12 cellular contexts compared by ENCODE assay signal in the genomic region with DNA sequence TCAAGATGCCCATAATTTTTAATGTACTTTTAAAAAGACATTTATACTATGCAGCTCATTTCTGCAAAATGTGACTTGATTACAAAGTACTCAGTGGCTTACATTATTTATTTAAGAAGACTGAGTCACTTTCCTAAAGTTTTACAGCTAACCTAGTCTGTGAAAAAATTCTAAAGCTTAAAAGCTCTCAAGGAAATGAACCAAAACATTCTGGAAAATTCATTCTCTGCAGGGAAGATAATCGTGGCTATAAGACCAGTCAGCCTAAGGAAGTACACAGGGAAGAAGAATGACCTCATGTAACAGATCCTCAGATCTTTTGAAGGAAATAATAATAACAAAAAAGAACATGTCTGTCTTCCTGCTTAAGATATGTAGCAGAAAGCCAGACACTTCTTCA.
DNase-seq lines count a peak whose midpoint lies in the region; ATAC-seq, FAIRE-seq and TF ChIP-seq lines count a peak whose summit lies in the region.
"Had no signal": no experiment of that assay in that cellular context is flagged by ENCODE, and none has a peak within 500 bp of the region (broad histone marks: within the 10 kb centered on the region; RNA-seq: fewer than 3 reads in every experiment).

No MANE protein-coding gene starts in this region.

- ATAC-seq in K562, result no peak
- no peak for ATAC-seq in GM21529 (IDR thresholded peaks at IDR 0.05; ENCODE audit: unreplicated experiment)
- ATAC-seq: esophagus mucosa; stimulated activated naive CD8-positive, alpha-beta T cell treated with anti-CD3 and anti-CD28 coated beads, Interleukin-15, Interleukin-2, amounts not matched to agents 100 U/mL and 50 U/mL, for 24 hours had no signal

- H2AFZ ChIP-seq in K562 (ENCODE audit: low read depth, low read length), result 0 out of 2 replicates have a peak overlapping the region, but pooled peaks have one; percentile 8

- no peak for FAIRE-seq in K562 (lab: Jason Lieb, UNC)

- in situ Hi-C loops in K562 (cut with MboI) (no loop called here), transverse colon (cut with MboI; ENCODE audit: low pct_ligation_motif_present in 1 of 4, low pct_unique_long_range_greater_than_20kb in 1 of 4, low sequenced_read_pairs in 3 of 4) (no loop called here)

- CTCF ChIA-PET in AG04449 (lab: Yijun Ruan, JAX), result interaction anchor here (0.8 to 1.3 kb wide), 3 partner anchors 50 to 108 kb away, joined by 3 to 6 read pairs (median 4); no protein-coding TSS in a partner anchor
- CTCF ChIA-PET in HEK293 (lab: Yijun Ruan, JAX), result no interaction called here
- CTCF ChIA-PET in K562 (lab: Yijun Ruan, JAX; ENCODE audit: low intra/inter-chr PET ratio), result no interaction called here

- H3K27me3 ChIP-seq in K562 (ENCODE audit: control insufficient read depth in 2 of 2, insufficient read depth in 2 of 2, low read length in 2 of 2) (no peaks in the 10 kb centered on the region), transverse colon (no peaks in the 10 kb centered on the region)
- H3K27me3 ChIP-seq: BLaER1 treated with 17β-estradiol and CSF1 and Interleukin-3, amounts not matched to agents 10 nM and 100 nM had no signal

- no peak overlapping the region for H3K4me3 ChIP-seq in AG04449 (ENCODE audit: low read depth, low read length)
- no peak overlapping the region for H3K4me3 ChIP-seq in HEK293 (ENCODE audit: low read depth, low read length)
- no peak overlapping the region for H3K4me3 ChIP-seq in K562
- no peak overlapping the region for H3K4me3 ChIP-seq in transverse colon
- H3K4me3 ChIP-seq: BLaER1 treated with 17β-estradiol and CSF1 and Interleukin-3, amounts not matched to agents 10 nM and 100 nM had no signal

- H3K4me1 ChIP-seq in HEK293 (ENCODE audit: control insufficient read depth, insufficient read depth, low read length) (no peaks in the 10 kb centered on the region; the same call in 1 of the 2 replicates), K562 (replicated peaks in 1 of 2; ENCODE audit: control insufficient read depth in 2 of 2, insufficient read depth in 2 of 2, low read length in 2 of 2) (peaks cover 0 to 13% of the 10 kb centered on the region in 2 experiments; a peak in 3 of 5 replicates), transverse colon (peaks cover 0 to 2% (median 0%) of the 10 kb centered on the region in 4 donors)

- H3K9me3 ChIP-seq in HEK293 (ENCODE audit: control insufficient read depth, insufficient read depth, low read depth, low read length), result no peaks in the 10 kb centered on the region
- H3K9me3 ChIP-seq in K562 (replicated peaks; ENCODE audit: control insufficient read depth, insufficient read depth, low read depth, low read length), result no peaks in the 10 kb centered on the region
- H3K9me3 ChIP-seq in transverse colon, result no peaks in the 10 kb centered on the region
- H3K9me3 ChIP-seq: BLaER1 treated with 17β-estradiol and CSF1 and Interleukin-3, amounts not matched to agents 10 nM and 100 nM had no signal

- H3K9ac ChIP-seq in K562 (ENCODE audit: insufficient read depth in 1 of 2, low read depth in 2 of 2, low read length in 2 of 2), result no peak overlapping the region
- H3K9ac ChIP-seq: BLaER1 treated with 17β-estradiol and CSF1 and Interleukin-3, amounts not matched to agents 10 nM and 100 nM had no signal

- no peaks in the 10 kb centered on the region for H3K79me2 ChIP-seq in K562 (ENCODE audit: control insufficient read depth, insufficient read depth, low read length)

- no peaks in the 10 kb centered on the region for H3K9me1 ChIP-seq in K562 (ENCODE audit: control insufficient read depth, insufficient read depth, low read length)

- H4K20me1 ChIP-seq in K562 (replicated peaks; ENCODE audit: control insufficient read depth, insufficient read depth, low read length), result no peaks in the 10 kb centered on the region
- H4K20me1 ChIP-seq: BLaER1 treated with 17β-estradiol and CSF1 and Interleukin-3, amounts not matched to agents 10 nM and 100 nM had no signal

- TF ChIP-seq RAD21 in K562 (CRISPR knock-in tag; conservative IDR thresholded peaks at IDR 0.05 in 1 of 2, IDR thresholded peaks at IDR 0.05 in 1 of 2), result no peak

- POLR2A ChIA-PET in AG04449 (lab: Yijun Ruan, JAX) (no interaction called here), HEK293 (lab: Yijun Ruan, JAX) (no interaction called here), K562 (lab: Yijun Ruan, JAX) (no interaction called here)

- TF ChIP-seq EP300 in K562 (IDR thresholded peaks at IDR 0.05; ENCODE audit: low read length) (no peak), transverse colon (IDR thresholded peaks at IDR 0.05; ENCODE audit: low read depth) (no peak)

- WGBS in K562 (ENCODE audit: insufficient coverage, low coverage, missing lambda C conversion rate), result 17% methylated on average over 1 of the region's 1 CpG
- 13 to 20% methylated on average over 1 of the region's 1 CpG for WGBS in transverse colon (ENCODE audit: low coverage in 1 of 2), 2 donors

- BruUV-seq in K562 (replicated peaks; lab: Mats Ljungman, UMichigan), result no TSS peak

- TF ChIP-seq POLR2A in K562 (conservative IDR thresholded peaks at IDR 0.05) (no peak), transverse colon (IDR thresholded peaks at IDR 0.05) (no peak)

- H3K27ac ChIP-seq in HEK293 (ENCODE audit: extremely low read depth, low read depth, low read length) (no peak overlapping the region), K562 (ENCODE audit: extremely low read depth, low read depth, low read length) (no peak overlapping the region), transverse colon (no peak overlapping the region)
- H3K27ac ChIP-seq: BLaER1 treated with 17β-estradiol and CSF1 and Interleukin-3, amounts not matched to agents 10 nM and 100 nM had no signal

- H3K36me3 ChIP-seq in HEK293 (ENCODE audit: control insufficient read depth in 2 of 2, insufficient read depth in 1 of 2, low read length in 2 of 2) (no peaks in the 10 kb centered on the region), K562 (ENCODE audit: control insufficient read depth, insufficient read depth, low read length) (no peaks in the 10 kb centered on the region), transverse colon (no peaks in the 10 kb centered on the region)
- H3K36me3 ChIP-seq: BLaER1 treated with 17β-estradiol and CSF1 and Interleukin-3, amounts not matched to agents 10 nM and 100 nM had no signal

- DNase-seq in AG04449 (ENCODE audit: low read depth, low spot score) (peak; percentile 52), K562 (ENCODE audit: extremely low read depth in 1 of 4, low spot score in 3 of 4) (no peak), iris pigment epithelial cell (ENCODE audit: low read depth) (peak; percentile 60), RKO (ENCODE audit: low spot score) (no peak), transverse colon (no peak), NCI-H526 (lab: John Stamatoyannopoulos, UW) (no peak)
- DNase-seq: activated CD4-positive, alpha-beta T cell treated with anti-CD3 and anti-CD28 coated beads for 48 hours; stimulated activated naive CD8-positive, alpha-beta T cell treated with anti-CD3 and anti-CD28 coated beads, Interleukin-15, Interleukin-2, amounts not matched to agents 100 U/mL and 50 U/mL, for 24 hours had no signal

- no peak for TF ChIP-seq CTCF in AG04449 (IDR thresholded peaks at IDR 0.05; ENCODE audit: insufficient read depth, low read length, missing control alignments)
- TF ChIP-seq CTCF in HEK293 (tag by site-specific recombination; IDR thresholded peaks at IDR 0.05), result no peak
- TF ChIP-seq CTCF in K562 (IDR thresholded peaks at IDR 0.05 in 2 of 3, conservative IDR thresholded peaks at IDR 0.05 in 1 of 3; ENCODE audit: insufficient read depth in 2 of 3, low read depth in 1 of 3, low read length in 3 of 3), result no peak
- no peak for TF ChIP-seq CTCF in transverse colon (IDR thresholded peaks at IDR 0.05)

- no peak overlapping the region for H3K4me2 ChIP-seq in K562 (ENCODE audit: insufficient read depth, low read length)
- H3K4me2 ChIP-seq: BLaER1 treated with 17β-estradiol and CSF1 and Interleukin-3, amounts not matched to agents 10 nM and 100 nM had no signal

- intact Hi-C loops in K562 (cut with micrococcal nuclease) (loop anchor here (5.0 kb wide), 3 partner anchors 36 to 271 kb away; no protein-coding TSS in a partner anchor), transverse colon (cut with DNase I; ENCODE audit: low total_unique reads) (no loop called here)

TF ChIP-seq in HEK293, 187 proteins besides CTCF, POLR2A, EP300 and RAD21:
- TF ChIP-seq ZNF394 (tag by site-specific recombination; IDR thresholded peaks at IDR 0.05; ENCODE audit: borderline replicate concordance) (no peak), YY1 (tag by site-specific recombination; IDR thresholded peaks at IDR 0.05) (no peak), ZNF157 (tag by site-specific recombination; IDR thresholded peaks at IDR 0.05) (no peak)
- TF ChIP-seq, protein P1, sequence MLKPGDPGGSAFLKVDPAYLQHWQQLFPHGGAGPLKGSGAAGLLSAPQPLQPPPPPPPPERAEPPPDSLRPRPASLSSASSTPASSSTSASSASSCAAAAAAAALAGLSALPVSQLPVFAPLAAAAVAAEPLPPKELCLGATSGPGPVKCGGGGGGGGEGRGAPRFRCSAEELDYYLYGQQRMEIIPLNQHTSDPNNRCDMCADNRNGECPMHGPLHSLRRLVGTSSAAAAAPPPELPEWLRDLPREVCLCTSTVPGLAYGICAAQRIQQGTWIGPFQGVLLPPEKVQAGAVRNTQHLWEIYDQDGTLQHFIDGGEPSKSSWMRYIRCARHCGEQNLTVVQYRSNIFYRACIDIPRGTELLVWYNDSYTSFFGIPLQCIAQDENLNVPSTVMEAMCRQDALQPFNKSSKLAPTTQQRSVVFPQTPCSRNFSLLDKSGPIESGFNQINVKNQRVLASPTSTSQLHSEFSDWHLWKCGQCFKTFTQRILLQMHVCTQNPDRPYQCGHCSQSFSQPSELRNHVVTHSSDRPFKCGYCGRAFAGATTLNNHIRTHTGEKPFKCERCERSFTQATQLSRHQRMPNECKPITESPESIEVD (tag by site-specific recombination; IDR thresholded peaks at IDR 0.05), result peak; percentile 59

TF ChIP-seq in K562, 482 proteins besides CTCF, POLR2A, EP300 and RAD21 (continues in another document):
- TF ChIP-seq JUND (IDR thresholded peaks at IDR 0.05; ENCODE audit: borderline replicate concordance, low read depth, low read length), result no peak
- TF ChIP-seq JUND (tag; IDR thresholded peaks at IDR 0.05; ENCODE audit: borderline replicate concordance, low read depth, low read length), result no peak
- TF ChIP-seq, protein P2, sequence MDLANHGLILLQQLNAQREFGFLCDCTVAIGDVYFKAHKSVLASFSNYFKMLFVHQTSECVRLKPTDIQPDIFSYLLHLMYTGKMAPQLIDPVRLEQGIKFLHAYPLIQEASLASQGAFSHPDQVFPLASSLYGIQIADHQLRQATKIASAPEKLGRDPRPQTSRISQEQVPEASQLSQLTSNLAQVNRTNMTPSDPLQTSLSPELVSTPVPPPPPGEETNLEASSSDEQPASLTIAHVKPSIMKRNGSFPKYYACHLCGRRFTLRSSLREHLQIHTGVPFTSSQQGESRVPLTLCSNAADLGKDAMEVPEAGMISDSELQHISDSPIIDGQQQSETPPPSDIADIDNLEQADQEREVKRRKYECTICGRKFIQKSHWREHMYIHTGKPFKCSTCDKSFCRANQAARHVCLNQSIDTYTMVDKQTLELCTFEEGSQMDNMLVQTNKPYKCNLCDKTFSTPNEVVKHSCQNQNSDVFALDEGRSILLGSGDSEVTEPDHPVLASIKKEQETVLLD (IDR thresholded peaks at IDR 0.05), result no peak
- no peak for TF ChIP-seq FOXA1 (IDR thresholded peaks at IDR 0.05; ENCODE audit: borderline replicate concordance)
- TF ChIP-seq CBX5 (IDR thresholded peaks at IDR 0.05; ENCODE audit: borderline replicate concordance, low read depth), result no peak

Comparison
In these comparisons a context has a peak if more than half of its experiments do, and no peak if none do; other contexts are left out.
1. DNase-seq: peak in AG04449 (single experiment) and iris pigment epithelial cell (single experiment); none in K562 (0 of 4), RKO (single experiment), transverse colon (single experiment) and NCI-H526 (0 of 2).